Comparison of ENCODE assay signal across 13 cellular contexts in the genomic region with DNA sequence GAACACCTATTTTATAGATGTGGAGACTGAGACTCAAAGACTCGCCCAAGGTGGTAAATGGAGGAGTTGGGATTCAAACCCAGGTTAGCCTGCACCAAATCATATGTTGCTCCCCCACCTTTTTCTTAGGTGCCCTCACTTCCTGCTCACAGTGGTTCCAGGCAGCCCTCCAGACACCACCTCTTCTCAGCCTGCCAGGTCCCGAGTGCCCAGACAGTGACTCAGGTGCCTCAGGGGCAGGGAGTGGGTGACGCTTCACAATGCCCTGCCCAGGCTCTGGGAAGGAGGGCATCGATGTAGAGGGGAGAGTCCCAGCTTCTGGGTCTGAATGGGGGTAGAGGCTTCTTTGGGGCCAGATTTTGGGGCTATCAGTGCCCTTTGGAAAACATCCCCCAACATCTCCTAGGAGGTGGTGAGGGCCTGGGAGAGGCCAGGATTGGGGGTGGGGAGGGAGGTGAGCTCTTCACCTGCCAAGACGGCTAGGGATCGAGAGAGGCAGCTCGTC. TPM values are rescaled to one million over a fixed set of nuclear protein-coding genes. Genes with fewer than 3 reads are reported as not detected.
DNase-seq lines count a peak whose midpoint lies in the region; ATAC-seq and TF ChIP-seq lines count a peak whose summit lies in the region.
"Had no signal": no experiment of that assay in that cellular context is flagged by ENCODE, and none has a peak within 500 bp of the region (broad histone marks: within the 10 kb centered on the region; RNA-seq: fewer than 3 reads in every experiment).

No MANE protein-coding gene starts in this region.

- no peak for TF ChIP-seq EP300 in transverse colon (IDR thresholded peaks at IDR 0.05; ENCODE audit: low read depth)

- no peaks in the 10 kb centered on the region for H3K36me3 ChIP-seq in HUES48 (ENCODE audit: control insufficient read depth, insufficient read depth, low read length)
- no peaks in the 10 kb centered on the region for H3K36me3 ChIP-seq in left lung
- no peaks in the 10 kb centered on the region for H3K36me3 ChIP-seq in transverse colon

- H3K4me3 ChIP-seq in HUES48 (ENCODE audit: low read depth, low read length): no peak overlapping the region
- H3K4me3 ChIP-seq in left lung: no peak overlapping the region
- H3K4me3 ChIP-seq in transverse colon: no peak overlapping the region

- no peak for TF ChIP-seq CTCF in left lung (IDR thresholded peaks at IDR 0.05)
- TF ChIP-seq CTCF in transverse colon (IDR thresholded peaks at IDR 0.05): no peak

- no peak for TF ChIP-seq POLR2A in transverse colon (IDR thresholded peaks at IDR 0.05)

- peak; percentile 82 for DNase-seq in astrocyte of the hippocampus (ENCODE audit: low read depth, low spot score)
- no peak for DNase-seq in left lung
- DNase-seq in transverse colon: no peak
- no peak for DNase-seq in T-helper 9 cell
- no peak for DNase-seq in epidermal melanocyte (ENCODE audit: insufficient read length, low spot score)
- DNase-seq in GM19238 (ENCODE audit: insufficient read length, low spot score): no peak
- no peak for DNase-seq in activated naive CD4-positive, alpha-beta T cell (lab: John Stamatoyannopoulos, UW)
- DNase-seq: DND-41; stimulated activated naive CD4-positive, alpha-beta T cell had no signal

- H3K27ac ChIP-seq in HUES48 (ENCODE audit: low read depth, low read length): peak overlapping the region; percentile 81
- peak overlapping the region; percentile 53 to 86 for H3K27ac ChIP-seq in left lung
- H3K27ac ChIP-seq in transverse colon: peak overlapping the region in 3 of 4 donors; percentile 14 to 62 (median 46)

- in situ Hi-C loops in transverse colon (cut with MboI; ENCODE audit: low pct_ligation_motif_present in 1 of 4, low pct_unique_long_range_greater_than_20kb in 1 of 4, low sequenced_read_pairs in 3 of 4): no loop called here

- no peak overlapping the region for H3K9ac ChIP-seq in HUES48 (ENCODE audit: low read depth, low read length)

- H3K9me3 ChIP-seq in HUES48 (ENCODE audit: control insufficient read depth, insufficient read depth, low read length) (no peaks in the 10 kb centered on the region), left lung (no peaks in the 10 kb centered on the region), transverse colon (no peaks in the 10 kb centered on the region)

- H3K27me3 ChIP-seq in HUES48 (ENCODE audit: control insufficient read depth, insufficient read depth, low read length) (peaks cover 4% of the 10 kb centered on the region; the same call in 1 of the 2 replicates), left lung (no peaks in the 10 kb centered on the region), transverse colon (no peaks in the 10 kb centered on the region)

- 40 to 82% methylated on average over 2 to 7 of the region's 7 CpGs for WGBS in transverse colon (ENCODE audit: low coverage in 1 of 2), 2 donors

- intact Hi-C loops in left lung (cut with DNase I) (no loop called here), transverse colon (cut with DNase I; ENCODE audit: low total_unique reads) (no loop called here)

- ATAC-seq in left lung: peak; percentile 62

- H3K4me1 ChIP-seq in HUES48 (ENCODE audit: control insufficient read depth, insufficient read depth, low read length) (peaks cover 24% of the 10 kb centered on the region), left lung (peaks cover 11 to 17% of the 10 kb centered on the region in 2 donors), transverse colon (peaks cover 11 to 20% (median 14%) of the 10 kb centered on the region in 4 donors)

RNA-seq across cellular contexts. Expression of a gene that starts 5.2 kb away (rescaled TPM):
- total RNA-seq in left lung: 10 to 100 TPM; 54.2 to 97.4 TPM
- total RNA-seq in transverse colon: 10 to 100 TPM; 22.7 to 95.0 (median 54.3) TPM

RNA-seq across cellular contexts. Expression of a gene that starts 20.2 kb away (rescaled TPM):
- 10 to 100 TPM; 65.0 to 84.0 TPM for total RNA-seq in left lung
- total RNA-seq in transverse colon: 100 to 1,000 TPM in 1 of 4 donors, 10 to 100 TPM in 3; 39.2 to 101 (median 70.8) TPM
- total RNA-seq: SK-MEL-5 had no signal

RNA-seq across cellular contexts. Expression of a gene that starts 20.9 kb away (rescaled TPM):
- total RNA-seq in left lung (1 to 10 TPM in 1 of 2 donors, not detected in 1; 3.0 TPM), transverse colon (not detected)
- total RNA-seq: activated CD8-positive, alpha-beta memory T cell treated with anti-CD3 and anti-CD28 coated beads for 36 hours; mononuclear cell; SK-MEL-5 had no signal

RNA-seq across cellular contexts. Expression of a gene that starts 28.7 kb away (rescaled TPM):
- total RNA-seq in left lung: 10 to 100 TPM; 23.9 to 26.3 TPM
- total RNA-seq in transverse colon: 10 to 100 TPM; 18.7 to 44.8 (median 28.2) TPM

RNA-seq across cellular contexts. Expression of a gene that starts 28.7 kb away (rescaled TPM):
- total RNA-seq in left lung (10 to 100 TPM in 1 of 2 donors, 1 to 10 TPM in 1; 9.9 to 11.9 TPM), transverse colon (1 to 10 TPM in 3 of 4 donors, under 1 TPM in 1; 0.40 to 9.1 (median 3.8) TPM)
